Comparison of ENCODE assay signal across 10 cellular contexts in the genomic region with DNA sequence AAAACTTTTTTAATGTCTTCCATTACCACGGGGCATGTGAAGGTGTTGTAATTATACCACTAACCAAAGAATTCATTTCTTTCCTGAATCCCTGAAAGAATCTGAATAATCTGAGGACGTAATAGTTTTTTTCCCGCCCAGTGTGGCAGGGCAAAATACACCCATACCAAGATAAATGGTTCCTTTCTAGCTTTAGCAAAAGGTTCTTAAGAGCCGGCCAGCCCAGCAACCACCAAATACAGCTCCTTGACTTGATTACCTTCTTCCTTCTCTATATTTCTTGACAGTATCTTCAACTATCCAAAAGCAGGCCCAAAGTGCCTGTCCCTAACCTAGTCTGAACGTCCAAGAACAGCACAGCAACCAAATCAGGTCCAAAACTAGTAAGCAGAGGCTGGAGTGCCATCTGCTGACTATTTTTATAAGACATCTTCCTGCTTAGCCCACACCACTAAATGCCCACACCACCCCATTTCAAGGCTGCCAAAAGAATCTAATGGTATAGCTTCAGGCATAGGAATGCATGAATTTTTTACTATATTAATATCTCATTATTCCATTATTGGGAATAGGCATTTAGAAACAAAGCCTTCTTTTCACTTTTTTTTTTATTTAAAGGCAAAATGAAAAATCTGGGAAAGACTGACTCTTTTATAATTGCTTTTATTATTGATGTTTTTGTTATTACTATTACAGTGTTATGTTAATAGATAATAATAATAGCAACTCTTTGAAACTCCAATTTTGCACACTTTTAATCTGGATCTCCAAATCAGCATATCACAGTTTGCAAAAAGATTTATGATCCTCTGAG.
DNase-seq lines count a peak whose midpoint lies in the region; ATAC-seq lines count a peak whose summit lies in the region.
"Had no signal": no experiment of that assay in that cellular context is flagged by ENCODE, and none has a peak within 500 bp of the region (broad histone marks: within the 10 kb centered on the region; RNA-seq: fewer than 3 reads in every experiment).

No MANE protein-coding gene starts in this region.

- peaks cover 3% of the 10 kb centered on the region; the same call in 1 of the 2 replicates for H3K27me3 ChIP-seq in MG63

- H3K4me1 Mint-ChIP-seq in activated CD4-positive, alpha-beta memory T cell treated with anti-CD3 and anti-CD28 coated beads, Interleukin-2, amount 10 ng/mL, durations not matched to agents 7 days and 5 days = no peaks in the 10 kb centered on the region
- H3K4me1 Mint-ChIP-seq: activated naive CD4-positive, alpha-beta T cell treated with anti-CD3 and anti-CD28 coated beads, Interleukin-2, amount 50 U/mL, for 24 hours; CD4-positive, CD25-positive, alpha-beta regulatory T cell had no signal

- no peak for ATAC-seq in GM18517 (IDR thresholded peaks at IDR 0.05; ENCODE audit: unreplicated experiment)

- DNase-seq in NCI-H446 (lab: John Stamatoyannopoulos, UW) = peak; percentile 6 to 43
- no peak for DNase-seq in NCI-H446 treated with DMSO at 0.1 percent for 48 hours (lab: John Stamatoyannopoulos, UW)
- peak; percentile 17 for DNase-seq in MG63
- DNase-seq in SK-N-DZ (ENCODE audit: low spot score) = peak; percentile 81
- peak; percentile 65 for DNase-seq in fibroblast of the conjunctiva (ENCODE audit: low read depth)
- peak; percentile 12 for DNase-seq in occipital lobe (lab: John Stamatoyannopoulos, UW)
- DNase-seq in activated CD4-positive, alpha-beta memory T cell treated with anti-CD3 and anti-CD28 coated beads, Interleukin-2, amount 10 ng/mL, durations not matched to agents 7 days and 5 days = no peak

- H3K9me3 ChIP-seq in MG63 = no peaks in the 10 kb centered on the region

- no peaks in the 10 kb centered on the region for H3K36me3 Mint-ChIP-seq in activated CD4-positive, alpha-beta memory T cell treated with anti-CD3 and anti-CD28 coated beads, Interleukin-2, amount 10 ng/mL, durations not matched to agents 7 days and 5 days (ENCODE audit: low read depth)
- H3K36me3 Mint-ChIP-seq: activated naive CD4-positive, alpha-beta T cell treated with anti-CD3 and anti-CD28 coated beads, Interleukin-2, amount 50 U/mL, for 24 hours; CD4-positive, CD25-positive, alpha-beta regulatory T cell had no signal

- H3K4me3 ChIP-seq in MG63 = no peak overlapping the region

- H3K4me3 Mint-ChIP-seq in activated CD4-positive, alpha-beta memory T cell treated with anti-CD3 and anti-CD28 coated beads, Interleukin-2, amount 10 ng/mL, durations not matched to agents 7 days and 5 days = no peak overlapping the region
- H3K4me3 Mint-ChIP-seq: activated naive CD4-positive, alpha-beta T cell treated with anti-CD3 and anti-CD28 coated beads, Interleukin-2, amount 50 U/mL, for 24 hours; CD4-positive, CD25-positive, alpha-beta regulatory T cell had no signal

- POLR2A ChIA-PET in activated CD4-positive, alpha-beta memory T cell treated with anti-CD3 and anti-CD28 coated beads, Interleukin-2, amount 10 ng/mL, durations not matched to agents 7 days and 5 days (lab: Charles Lee) = no interaction called here

- peaks cover 6% of the 10 kb centered on the region for H3K27me3 Mint-ChIP-seq in activated CD4-positive, alpha-beta memory T cell treated with anti-CD3 and anti-CD28 coated beads, Interleukin-2, amount 10 ng/mL, durations not matched to agents 7 days and 5 days
- H3K27me3 Mint-ChIP-seq: CD4-positive, CD25-positive, alpha-beta regulatory T cell had no signal

- H3K27ac Mint-ChIP-seq in activated CD4-positive, alpha-beta memory T cell treated with anti-CD3 and anti-CD28 coated beads, Interleukin-2, amount 10 ng/mL, durations not matched to agents 7 days and 5 days = no peak overlapping the region
- H3K27ac Mint-ChIP-seq: activated naive CD4-positive, alpha-beta T cell treated with anti-CD3 and anti-CD28 coated beads, Interleukin-2, amount 50 U/mL, for 24 hours; CD4-positive, CD25-positive, alpha-beta regulatory T cell had no signal

- H3K36me3 ChIP-seq in MG63 = no peaks in the 10 kb centered on the region

- CTCF ChIA-PET in activated CD4-positive, alpha-beta memory T cell treated with anti-CD3 and anti-CD28 coated beads, Interleukin-2, amount 10 ng/mL, durations not matched to agents 7 days and 5 days (lab: Charles Lee) = interaction anchor here (0.7 kb wide), 1 partner anchor 165 kb away, joined by 3 read pairs; no protein-coding TSS in a partner anchor

- no peaks in the 10 kb centered on the region for H3K9me3 Mint-ChIP-seq in activated CD4-positive, alpha-beta memory T cell treated with anti-CD3 and anti-CD28 coated beads, Interleukin-2, amount 10 ng/mL, durations not matched to agents 7 days and 5 days
- H3K9me3 Mint-ChIP-seq: activated naive CD4-positive, alpha-beta T cell treated with anti-CD3 and anti-CD28 coated beads, Interleukin-2, amount 50 U/mL, for 24 hours had no signal

Comparison
In these comparisons a context has a peak if more than half of its experiments do, and no peak if none do; other contexts are left out.
1. DNase-seq: peak in NCI-H446 (2 of 2), MG63 (single experiment), SK-N-DZ (single experiment), fibroblast of the conjunctiva (single experiment) and occipital lobe (single experiment); none in NCI-H446 treated with DMSO at 0.1 percent for 48 hours (single experiment) and activated CD4-positive, alpha-beta memory T cell treated with anti-CD3 and anti-CD28 coated beads, Interleukin-2, amount 10 ng/mL, durations not matched to agents 7 days and 5 days (single experiment).